ENCODE assay signal across 8 cellular contexts in genomic region chr15:80695911-80696651, GRCh38. TPM values are rescaled to one million over a fixed set of nuclear protein-coding genes. Genes with fewer than 3 reads are reported as not detected.
DNase-seq lines count a peak whose midpoint lies in the region; ATAC-seq and TF ChIP-seq lines count a peak whose summit lies in the region.

No MANE protein-coding gene starts in this region.

- H3K27me3 ChIP-seq in left ventricle myocardium inferior (ENCODE audit: low read depth): no peaks in the 10 kb centered on the region

- no peak overlapping the region for H3K27ac Mint-ChIP-seq in activated naive CD4-positive, alpha-beta T cell treated with anti-CD3 and anti-CD28 coated beads, Interleukin-2, amount 10 ng/mL, durations not matched to agents 7 days and 5 days

- intact Hi-C loops in Right ventricle myocardium inferior (cut with DNase I) (loop anchor here (10.0 kb wide), 1 partner anchor 289 kb away; the partner anchor contains the start of gene MESD), cardiac septum (cut with DNase I) (loop anchor here (1.0 to 10.0 kb wide), 2 partner anchors 49 to 80 kb away; no protein-coding TSS in a partner anchor), left ventricle myocardium inferior (cut with micrococcal nuclease) (no loop called here)

- CTCF ChIA-PET in activated naive CD4-positive, alpha-beta T cell treated with anti-CD3 and anti-CD28 coated beads, Interleukin-2, amount 10 ng/mL, durations not matched to agents 7 days and 5 days (lab: Charles Lee): interaction anchor here (1.6 kb wide), 1 partner anchor 81 kb away, joined by 8 read pairs; no protein-coding TSS in a partner anchor

- no peak for ATAC-seq in Right ventricle myocardium inferior

- H3K9me3 ChIP-seq in left ventricle myocardium inferior (replicated peaks): no peaks in the 10 kb centered on the region

- peak overlapping the region; percentile 80 for H3K27ac ChIP-seq in left ventricle myocardium inferior (replicated peaks)

- DNase-seq in Right ventricle myocardium inferior (ENCODE audit: missing footprints) (peak; percentile 69), cardiac septum (ENCODE audit: low spot score) (no peak), NCI-H748 treated with DMSO at 0.1 percent for 48 hours (lab: John Stamatoyannopoulos, UW) (peak; percentile 3), left ventricle myocardium inferior (peak; percentile 25), retinal pigment epithelial cell (ENCODE audit: low read depth) (no peak), NCI-H2029 treated with DMSO at 0.1 percent for 48 hours (lab: John Stamatoyannopoulos, UW) (no peak), GDM1 (lab: John Stamatoyannopoulos, UW) (no peak)
- peak; percentile 38 for DNase-seq in activated naive CD4-positive, alpha-beta T cell treated with anti-CD3 and anti-CD28 coated beads, Interleukin-2, amount 10 ng/mL, durations not matched to agents 7 days and 5 days

- H3K36me3 ChIP-seq in left ventricle myocardium inferior: no peaks in the 10 kb centered on the region

- TF ChIP-seq CTCF in left ventricle myocardium inferior (IDR thresholded peaks at IDR 0.05; ENCODE audit: borderline replicate concordance) (peak; percentile 39), retinal pigment epithelial cell (conservative IDR thresholded peaks at IDR 0.05; ENCODE audit: low read depth, low read length) (peak; percentile 43)

- no peaks in the 10 kb centered on the region for H3K9me3 Mint-ChIP-seq in activated naive CD4-positive, alpha-beta T cell treated with anti-CD3 and anti-CD28 coated beads, Interleukin-2, amount 10 ng/mL, durations not matched to agents 7 days and 5 days

- peak overlapping the region; percentile 89 for H3K4me3 Mint-ChIP-seq in activated naive CD4-positive, alpha-beta T cell treated with anti-CD3 and anti-CD28 coated beads, Interleukin-2, amount 10 ng/mL, durations not matched to agents 7 days and 5 days

- peaks cover 19% of the 10 kb centered on the region for H3K4me1 Mint-ChIP-seq in activated naive CD4-positive, alpha-beta T cell treated with anti-CD3 and anti-CD28 coated beads, Interleukin-2, amount 10 ng/mL, durations not matched to agents 7 days and 5 days

- peak overlapping the region; percentile 88 for H3K4me3 ChIP-seq in left ventricle myocardium inferior
- H3K4me3 ChIP-seq in retinal pigment epithelial cell (ENCODE audit: low read length): peak overlapping the region; percentile 66

- H3K4me1 ChIP-seq in left ventricle myocardium inferior: peaks cover 30% of the 10 kb centered on the region

- no peaks in the 10 kb centered on the region for H3K36me3 Mint-ChIP-seq in activated naive CD4-positive, alpha-beta T cell treated with anti-CD3 and anti-CD28 coated beads, Interleukin-2, amount 10 ng/mL, durations not matched to agents 7 days and 5 days

- peaks cover 38% of the 10 kb centered on the region for H3K27me3 Mint-ChIP-seq in activated naive CD4-positive, alpha-beta T cell treated with anti-CD3 and anti-CD28 coated beads, Interleukin-2, amount 10 ng/mL, durations not matched to agents 7 days and 5 days

RNA-seq across cellular contexts. Expression of gene ABHD17C, which starts 1.0 kb away (rescaled TPM):
- total RNA-seq in Right ventricle myocardium inferior (7.5 TPM), cardiac septum (8.5 TPM), left ventricle myocardium inferior (5.9 TPM)

Comparison
In these comparisons a context has a peak if more than half of its experiments do, and no peak if none do; other contexts are left out.
1. DNase-seq: peak in Right ventricle myocardium inferior (single experiment), NCI-H748 treated with DMSO at 0.1 percent for 48 hours (single experiment), activated naive CD4-positive, alpha-beta T cell treated with anti-CD3 and anti-CD28 coated beads, Interleukin-2, amount 10 ng/mL, durations not matched to agents 7 days and 5 days (single experiment) and left ventricle myocardium inferior (single experiment); none in cardiac septum (single experiment), retinal pigment epithelial cell (single experiment), NCI-H2029 treated with DMSO at 0.1 percent for 48 hours (single experiment) and GDM1 (single experiment).